In genomic region chr6:85035769-85036168, GRCh38 we compare ENCODE assay signal across 23 cellular contexts.
DNase-seq lines count a peak whose midpoint lies in the region; ATAC-seq, FAIRE-seq and TF ChIP-seq lines count a peak whose summit lies in the region.
"Had no signal": no experiment of that assay in that cellular context is flagged by ENCODE, and none has a peak within 500 bp of the region (broad histone marks: within the 10 kb centered on the region; RNA-seq: fewer than 3 reads in every experiment).

No MANE protein-coding gene starts in this region.

- no peaks in the 10 kb centered on the region for H3K9me1 ChIP-seq in K562 (ENCODE audit: control insufficient read depth, insufficient read depth, low read length)

- H2AFZ ChIP-seq in HepG2 (ENCODE audit: low read length) = no peak overlapping the region
- H2AFZ ChIP-seq in K562 (ENCODE audit: low read depth, low read length) = no peak overlapping the region

- no peak overlapping the region for H3K27ac ChIP-seq in HepG2 (ENCODE audit: extremely low read length, insufficient read depth, low read length)
- no peak overlapping the region for H3K27ac ChIP-seq in right lobe of liver
- H3K27ac ChIP-seq in K562 (ENCODE audit: extremely low read depth, low read depth, low read length) = no peak overlapping the region
- H3K27ac ChIP-seq: 22Rv1, BLaER1 had no signal

- H3K4me3 ChIP-seq in HepG2 (replicated peaks in 1 of 3; ENCODE audit: insufficient read depth in 1 of 3, low read depth in 2 of 3, low read length in 3 of 3) (no peak overlapping the region), right lobe of liver (no peak overlapping the region), K562 (no peak overlapping the region)
- H3K4me3 ChIP-seq: BLaER1 had no signal

- CTCF ChIA-PET in HepG2 (lab: Yijun Ruan, JAX; ENCODE audit: low intra/inter-chr PET ratio, low total read pairs) (no interaction called here), K562 (lab: Yijun Ruan, JAX; ENCODE audit: low intra/inter-chr PET ratio) (no interaction called here)

- no peak overlapping the region for H3K4me2 ChIP-seq in HepG2 (ENCODE audit: low read depth, low read length)
- no peak overlapping the region for H3K4me2 ChIP-seq in K562 (ENCODE audit: insufficient read depth, low read length)
- H3K4me2 ChIP-seq: BLaER1 had no signal

- H3K9ac ChIP-seq in HepG2 (ENCODE audit: insufficient read depth, low read depth, low read length) (no peak overlapping the region), K562 (ENCODE audit: insufficient read depth in 1 of 2, low read depth in 2 of 2, low read length in 2 of 2) (no peak overlapping the region)
- H3K9ac ChIP-seq: BLaER1 had no signal

- DNase-seq in HepG2 (ENCODE audit: low spot score) (no peak), right lobe of liver (no peak), K562 (ENCODE audit: extremely low read depth in 1 of 4, low spot score in 3 of 4) (no peak)
- DNase-seq: ACHN; BE2C; C1 segment of cervical spinal cord; CD4-positive, alpha-beta memory T cell; CD4-positive, CD25-positive, alpha-beta regulatory T cell; CD8-positive, alpha-beta memory T cell; COR-L47; DMS 273 treated with DMSO at 0.1 percent for 48 hours; DMS153; DMS53; DMS79; DND-41; EL; GDM1 had no signal

- H3K27me3 ChIP-seq in HepG2 (ENCODE audit: control insufficient read depth in 1 of 2, insufficient read depth in 2 of 2, low read length in 2 of 2) = no peaks in the 10 kb centered on the region
- no peaks in the 10 kb centered on the region for H3K27me3 ChIP-seq in right lobe of liver
- no peaks in the 10 kb centered on the region for H3K27me3 ChIP-seq in K562 (ENCODE audit: control insufficient read depth in 2 of 2, insufficient read depth in 2 of 2, low read length in 2 of 2)
- H3K27me3 ChIP-seq: BE2C, BLaER1 had no signal

- H3K4me1 ChIP-seq in HepG2 (ENCODE audit: insufficient read depth, low read length) (no peaks in the 10 kb centered on the region), right lobe of liver (no peaks in the 10 kb centered on the region), K562 (replicated peaks in 1 of 2; ENCODE audit: control insufficient read depth in 2 of 2, insufficient read depth in 2 of 2, low read length in 2 of 2) (no peaks in the 10 kb centered on the region; a peak in 1 of 5 replicates)
- H3K4me1 ChIP-seq: BE2C, BLaER1 had no signal

- TF ChIP-seq POLR2A in HepG2 (IDR thresholded peaks at IDR 0.05; ENCODE audit: insufficient read depth in 1 of 2, low read depth in 2 of 2, low read length in 2 of 2) = no peak
- TF ChIP-seq POLR2A in right lobe of liver (IDR thresholded peaks at IDR 0.05) = no peak
- no peak for TF ChIP-seq POLR2A in K562 (conservative IDR thresholded peaks at IDR 0.05)

- no peaks in the 10 kb centered on the region for H3K79me2 ChIP-seq in HepG2 (ENCODE audit: insufficient read depth, low read length)
- no peaks in the 10 kb centered on the region for H3K79me2 ChIP-seq in K562 (ENCODE audit: control insufficient read depth, insufficient read depth, low read length)

- TF ChIP-seq RAD21 in HepG2 (CRISPR knock-in tag; IDR thresholded peaks at IDR 0.05) (no peak), K562 (CRISPR knock-in tag; conservative IDR thresholded peaks at IDR 0.05 in 1 of 2, IDR thresholded peaks at IDR 0.05 in 1 of 2) (no peak)

- in situ Hi-C loops in HepG2 (cut with HindIII; ENCODE audit: extremely low pct_ligation_motif_present, low pct_unique_long_range_greater_than_20kb) = no loop called here
- in situ Hi-C loops in K562 (cut with MboI) = no loop called here

- H3K9me3 ChIP-seq in HepG2 (ENCODE audit: low read length) (peaks cover 38% of the 10 kb centered on the region), right lobe of liver (no peaks in the 10 kb centered on the region), K562 (replicated peaks; ENCODE audit: control insufficient read depth, insufficient read depth, low read depth, low read length) (no peaks in the 10 kb centered on the region)
- H3K9me3 ChIP-seq: BE2C had no signal

- TF ChIP-seq EP300 in HepG2 (IDR thresholded peaks at IDR 0.05; ENCODE audit: low read depth in 2 of 2, low read length in 2 of 2) (no peak), HepG2 (CRISPR knock-in tag; IDR thresholded peaks at IDR 0.05; ENCODE audit: borderline replicate concordance) (no peak), K562 (IDR thresholded peaks at IDR 0.05; ENCODE audit: low read length) (no peak)

- TF ChIP-seq CTCF in HepG2 (CRISPR knock-in tag; IDR thresholded peaks at IDR 0.05) = no peak
- no peak for TF ChIP-seq CTCF in right lobe of liver (IDR thresholded peaks at IDR 0.05)
- no peak for TF ChIP-seq CTCF in K562 (IDR thresholded peaks at IDR 0.05 in 2 of 3, conservative IDR thresholded peaks at IDR 0.05 in 1 of 3; ENCODE audit: insufficient read depth in 2 of 3, low read depth in 1 of 3, low read length in 3 of 3)

- ATAC-seq in HepG2 = no peak
- no peak for ATAC-seq in right lobe of liver
- no peak for ATAC-seq in K562
- no peak for ATAC-seq in GM21515 (IDR thresholded peaks at IDR 0.05; ENCODE audit: unreplicated experiment)
- ATAC-seq in HG02973 (IDR thresholded peaks at IDR 0.05; ENCODE audit: unreplicated experiment) = no peak

- FAIRE-seq in HepG2 (lab: Jason Lieb, UNC) = no peak
- FAIRE-seq in K562 (lab: Jason Lieb, UNC) = no peak
- FAIRE-seq: GM12891, GM18507 had no signal

- BruUV-seq in HepG2 (replicated peaks; lab: Mats Ljungman, UMichigan) (no TSS peak), K562 (replicated peaks; lab: Mats Ljungman, UMichigan) (no TSS peak)

- no peaks in the 10 kb centered on the region for H4K20me1 ChIP-seq in HepG2 (ENCODE audit: insufficient read depth, low read length)
- H4K20me1 ChIP-seq in K562 (replicated peaks; ENCODE audit: control insufficient read depth, insufficient read depth, low read length) = no peaks in the 10 kb centered on the region
- H4K20me1 ChIP-seq: BLaER1 had no signal

- POLR2A ChIA-PET in HepG2 (lab: Yijun Ruan, JAX) = no interaction called here
- POLR2A ChIA-PET in K562 (lab: Yijun Ruan, JAX) = no interaction called here

- WGBS in HepG2 (ENCODE audit: low lambda C conversion rate) = 10% methylated on average over 1 of the region's 1 CpG
- WGBS in right lobe of liver (ENCODE audit: insufficient coverage, low coverage, low lambda C conversion rate, missing lambda C conversion rate) = 100% methylated on average over 1 of the region's 1 CpG
- 0% methylated on average over 1 of the region's 1 CpG for WGBS in K562 (ENCODE audit: insufficient coverage, low coverage, missing lambda C conversion rate)

- H3K36me3 ChIP-seq in HepG2 (replicated peaks in 1 of 2; ENCODE audit: control insufficient read depth in 1 of 2, insufficient read depth in 2 of 2, low read length in 2 of 2) = no peaks in the 10 kb centered on the region
- no peaks in the 10 kb centered on the region for H3K36me3 ChIP-seq in right lobe of liver
- H3K36me3 ChIP-seq in K562 (ENCODE audit: control insufficient read depth, insufficient read depth, low read length) = no peaks in the 10 kb centered on the region
- H3K36me3 ChIP-seq: BE2C, BLaER1 had no signal

- intact Hi-C loops in HepG2 (cut with micrococcal nuclease; ENCODE audit: unreplicated experiment) = no loop called here
- intact Hi-C loops in right lobe of liver (cut with DNase I) = no loop called here
- intact Hi-C loops in K562 (cut with micrococcal nuclease) = no loop called here

TF ChIP-seq in HepG2, 621 proteins besides CTCF, POLR2A, EP300 and RAD21:
- TF ChIP-seq MAFK (conservative IDR thresholded peaks at IDR 0.05 in 1 of 2, IDR thresholded peaks at IDR 0.05 in 1 of 2; ENCODE audit: low read length in 2 of 2) (peak; percentile 83 to 93), MAFF (IDR thresholded peaks at IDR 0.05; ENCODE audit: low read depth, low read length) (peak; percentile 88), HOXA7 (CRISPR knock-in tag; IDR thresholded peaks at IDR 0.05) (no peak), CENPX (CRISPR knock-in tag; IDR thresholded peaks at IDR 0.05) (no peak), FOXA1 (IDR thresholded peaks at IDR 0.05) (no peak), FOXA1 (CRISPR knock-in tag; IDR thresholded peaks at IDR 0.05) (no peak), ZBTB25 (CRISPR knock-in tag; IDR thresholded peaks at IDR 0.05) (no peak)

TF ChIP-seq in K562, 482 proteins besides CTCF, POLR2A, EP300 and RAD21 (continues in another document):
- TF ChIP-seq, protein P1, sequence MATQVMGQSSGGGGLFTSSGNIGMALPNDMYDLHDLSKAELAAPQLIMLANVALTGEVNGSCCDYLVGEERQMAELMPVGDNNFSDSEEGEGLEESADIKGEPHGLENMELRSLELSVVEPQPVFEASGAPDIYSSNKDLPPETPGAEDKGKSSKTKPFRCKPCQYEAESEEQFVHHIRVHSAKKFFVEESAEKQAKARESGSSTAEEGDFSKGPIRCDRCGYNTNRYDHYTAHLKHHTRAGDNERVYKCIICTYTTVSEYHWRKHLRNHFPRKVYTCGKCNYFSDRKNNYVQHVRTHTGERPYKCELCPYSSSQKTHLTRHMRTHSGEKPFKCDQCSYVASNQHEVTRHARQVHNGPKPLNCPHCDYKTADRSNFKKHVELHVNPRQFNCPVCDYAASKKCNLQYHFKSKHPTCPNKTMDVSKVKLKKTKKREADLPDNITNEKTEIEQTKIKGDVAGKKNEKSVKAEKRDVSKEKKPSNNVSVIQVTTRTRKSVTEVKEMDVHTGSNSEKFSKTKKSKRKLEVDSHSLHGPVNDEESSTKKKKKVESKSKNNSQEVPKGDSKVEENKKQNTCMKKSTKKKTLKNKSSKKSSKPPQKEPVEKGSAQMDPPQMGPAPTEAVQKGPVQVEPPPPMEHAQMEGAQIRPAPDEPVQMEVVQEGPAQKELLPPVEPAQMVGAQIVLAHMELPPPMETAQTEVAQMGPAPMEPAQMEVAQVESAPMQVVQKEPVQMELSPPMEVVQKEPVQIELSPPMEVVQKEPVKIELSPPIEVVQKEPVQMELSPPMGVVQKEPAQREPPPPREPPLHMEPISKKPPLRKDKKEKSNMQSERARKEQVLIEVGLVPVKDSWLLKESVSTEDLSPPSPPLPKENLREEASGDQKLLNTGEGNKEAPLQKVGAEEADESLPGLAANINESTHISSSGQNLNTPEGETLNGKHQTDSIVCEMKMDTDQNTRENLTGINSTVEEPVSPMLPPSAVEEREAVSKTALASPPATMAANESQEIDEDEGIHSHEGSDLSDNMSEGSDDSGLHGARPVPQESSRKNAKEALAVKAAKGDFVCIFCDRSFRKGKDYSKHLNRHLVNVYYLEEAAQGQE (CRISPR knock-in tag; IDR thresholded peaks at IDR 0.05; ENCODE audit: low read depth) = no peak
- TF ChIP-seq ZNF232 (CRISPR knock-in tag; IDR thresholded peaks at IDR 0.05) (no peak), MAFK (IDR thresholded peaks at IDR 0.05; ENCODE audit: low read length) (peak; percentile 73), MEF2D (tag; conservative IDR thresholded peaks at IDR 0.05; ENCODE audit: low read depth) (no peak), PHF8 (IDR thresholded peaks at IDR 0.05; ENCODE audit: borderline replicate concordance, low read length) (no peak), RB1 (IDR thresholded peaks at IDR 0.05; ENCODE audit: low read depth) (no peak), NR3C1 (CRISPR knock-in tag; IDR thresholded peaks at IDR 0.05) (no peak), PYGO2 (tag; IDR thresholded peaks at IDR 0.05) (no peak), XRCC4 (IDR thresholded peaks at IDR 0.05; ENCODE audit: extremely low read depth, insufficient read depth, insufficient read length) (no peak), MAFG (tag; conservative IDR thresholded peaks at IDR 0.05) (peak; percentile 59), HDAC1 (IDR thresholded peaks at IDR 0.05) (no peak)

Comparison
In these comparisons a context has a peak if more than half of its experiments do, and no peak if none do; other contexts are left out.
1. Of the 241 proteins assayed by ChIP-seq in both HepG2 and K562: peak only in HepG2: none; only in K562: MAFG; in both: MAFF and MAFK; in neither: 238.